Comparison of ENCODE assay signal across 10 cellular contexts in genomic region chr16:85005278-85006069, GRCh38. TPM values are rescaled to one million over a fixed set of nuclear protein-coding genes. Genes with fewer than 3 reads are reported as not detected.
DNase-seq lines count a peak whose midpoint lies in the region; TF ChIP-seq lines count a peak whose summit lies in the region.
"Had no signal": no experiment of that assay in that cellular context is flagged by ENCODE, and none has a peak within 500 bp of the region (broad histone marks: within the 10 kb centered on the region; RNA-seq: fewer than 3 reads in every experiment).

No MANE protein-coding gene starts in this region.

- H3K79me2 ChIP-seq in PC-9 (ENCODE audit: low read depth), result peaks cover 99% of the 10 kb centered on the region

- no peaks in the 10 kb centered on the region for H3K9me2 ChIP-seq in PC-9 (ENCODE audit: insufficient read depth)

- intact Hi-C loops in PC-9 (cut with micrococcal nuclease; ENCODE audit: unreplicated experiment), result no loop called here
- intact Hi-C loops in activated naive CD4-positive, alpha-beta T cell treated with anti-CD3 and anti-CD28 coated beads for 36 hours (cut with micrococcal nuclease), result no loop called here

- peaks cover 62% of the 10 kb centered on the region for H3K4me1 Mint-ChIP-seq in nephron
- peaks cover 67% of the 10 kb centered on the region for H3K4me1 Mint-ChIP-seq in activated naive CD4-positive, alpha-beta T cell treated with anti-CD3 and anti-CD28 coated beads for 36 hours (ENCODE audit: low read depth)

- H3K4me3 Mint-ChIP-seq in nephron, result peak overlapping the region in 2 of 3 experiments; percentile 3 to 21
- no peak overlapping the region for H3K4me3 Mint-ChIP-seq in activated naive CD4-positive, alpha-beta T cell treated with anti-CD3 and anti-CD28 coated beads for 36 hours
- H3K4me3 Mint-ChIP-seq: CD8-positive, alpha-beta T cell had no signal

- H4K20me1 ChIP-seq in PC-9 (ENCODE audit: insufficient read depth), result 0 out of 2 replicates have a peak, but pooled peaks cover 3% of the 10 kb centered on the region

- no peaks in the 10 kb centered on the region for H3K9me3 Mint-ChIP-seq in nephron
- no peaks in the 10 kb centered on the region for H3K9me3 Mint-ChIP-seq in activated naive CD4-positive, alpha-beta T cell treated with anti-CD3 and anti-CD28 coated beads for 36 hours
- H3K9me3 Mint-ChIP-seq: CD8-positive, alpha-beta T cell had no signal

- H3F3A ChIP-seq in PC-9 (ENCODE audit: insufficient read depth, low read depth), result peaks cover 24% of the 10 kb centered on the region

- H3K27ac ChIP-seq in PC-9, result peak overlapping the region; percentile 66

- peak overlapping the region; percentile 57 for H3K4me2 ChIP-seq in PC-9

- CTCF ChIA-PET in PC-9 (lab: Charles Lee), result interaction anchor here (1.0 kb wide), 1 partner anchor 81 kb away, joined by 3 read pairs; no protein-coding TSS in a partner anchor
- CTCF ChIA-PET in activated naive CD4-positive, alpha-beta T cell treated with anti-CD3 and anti-CD28 coated beads for 36 hours (lab: Charles Lee), result interaction anchor here (0.6 to 1.3 kb wide), 4 partner anchors 9 to 114 kb away, joined by 3 to 6 read pairs (median 4); no protein-coding TSS in a partner anchor

- H3K27me3 ChIP-seq in PC-9 (ENCODE audit: insufficient read depth, low read depth), result no peaks in the 10 kb centered on the region

- TF ChIP-seq CTCF in PC-9 (conservative IDR thresholded peaks at IDR 0.05) (no peak), epithelial cell of esophagus (IDR thresholded peaks at IDR 0.05; ENCODE audit: insufficient read depth, low read depth, low read length, missing control alignments) (no peak), nephron (IDR thresholded peaks at IDR 0.05; ENCODE audit: unreplicated experiment in 3 of 3) (no peak)

- H3K4me3 ChIP-seq in PC-9, result no peak overlapping the region
- H3K4me3 ChIP-seq in epithelial cell of esophagus (ENCODE audit: low read length), result no peak overlapping the region

- H3K27me3 Mint-ChIP-seq in nephron (ENCODE audit: low read depth), result no peaks in the 10 kb centered on the region
- no peaks in the 10 kb centered on the region for H3K27me3 Mint-ChIP-seq in activated naive CD4-positive, alpha-beta T cell treated with anti-CD3 and anti-CD28 coated beads for 36 hours (ENCODE audit: low read depth)

- peak overlapping the region; percentile 70 to 82 (median 71) for H3K27ac Mint-ChIP-seq in nephron
- H3K27ac Mint-ChIP-seq in activated naive CD4-positive, alpha-beta T cell treated with anti-CD3 and anti-CD28 coated beads for 36 hours, result no peak overlapping the region

- H2AFZ ChIP-seq in PC-9, result no peak overlapping the region

- DNase-seq in AG08395 (ENCODE audit: low spot score) (peak; percentile 61), PC-9 (no peak), epithelial cell of esophagus (ENCODE audit: low read depth) (peak; percentile 80), mucosa of gallbladder (ENCODE audit: low spot score) (no peak), hepatic stellate cell (ENCODE audit: low spot score) (no peak)
- no peak for DNase-seq in stimulated activated naive CD4-positive, alpha-beta T cell treated with Interleukin-2 at 50 U/mL for 16 hours (lab: John Stamatoyannopoulos, UW)
- no peak for DNase-seq in activated naive CD4-positive, alpha-beta T cell treated with anti-CD3 and anti-CD28 coated beads for 36 hours
- DNase-seq: activated CD8-positive, alpha-beta memory T cell treated with anti-CD3 and anti-CD28 coated beads for 24 hours; CD8-positive, alpha-beta T cell had no signal

- no TSS peak for BruUV-seq in PC-9 (replicated peaks; lab: Mats Ljungman, UMichigan)

- 0 out of 2 replicates have a peak, but pooled peaks cover 6% of the 10 kb centered on the region for H3K36me3 ChIP-seq in PC-9 (ENCODE audit: low read depth)

- H3K4me1 ChIP-seq in PC-9 (replicated peaks; ENCODE audit: insufficient read depth), result peaks cover 55% of the 10 kb centered on the region

- no peaks in the 10 kb centered on the region for H3K9me3 ChIP-seq in PC-9 (ENCODE audit: insufficient read depth, low read depth)

- H3K36me3 Mint-ChIP-seq in nephron (ENCODE audit: low read depth), result peaks cover 4% of the 10 kb centered on the region
- peaks cover 3% of the 10 kb centered on the region for H3K36me3 Mint-ChIP-seq in activated naive CD4-positive, alpha-beta T cell treated with anti-CD3 and anti-CD28 coated beads for 36 hours (ENCODE audit: low read depth)

- POLR2A ChIA-PET in PC-9 (lab: Charles Lee; ENCODE audit: unreplicated experiment), result interaction anchor here (0.5 to 1.1 kb wide), 4 partner anchors 11 to 155 kb away, joined by 3 to 12 read pairs (median 6); no protein-coding TSS in a partner anchor

RNA-seq across cellular contexts. Expression of gene ZDHHC7, which starts 5.9 kb away (rescaled TPM):
- total RNA-seq in PC-9 (2021) (79.3 and 85.1 TPM in 2 replicates), mucosa of gallbladder (56.4 TPM)
- total RNA-seq in activated naive CD4-positive, alpha-beta T cell treated with anti-CD3 and anti-CD28 coated beads for 36 hours, result 10 to 100 TPM; 16.6 to 17.9 TPM

RNA-seq across cellular contexts. Expression of gene KIAA0513, which starts 22.1 kb away (rescaled TPM):
- 4.2 and 4.3 TPM in 2 replicates for total RNA-seq in PC-9 (2021)
- total RNA-seq in mucosa of gallbladder, result 15.5 TPM
- 1 to 10 TPM; 9.7 to 9.8 TPM for total RNA-seq in activated naive CD4-positive, alpha-beta T cell treated with anti-CD3 and anti-CD28 coated beads for 36 hours

Comparison
In these comparisons a context has a peak if more than half of its experiments do, and no peak if none do; other contexts are left out.
1. DNase-seq: peak in AG08395 (single experiment) and epithelial cell of esophagus (single experiment); none in PC-9 (0 of 2), stimulated activated naive CD4-positive, alpha-beta T cell treated with Interleukin-2 at 50 U/mL for 16 hours (single experiment), mucosa of gallbladder (single experiment), hepatic stellate cell (single experiment) and activated naive CD4-positive, alpha-beta T cell treated with anti-CD3 and anti-CD28 coated beads for 36 hours (single experiment).